Comparison of ENCODE assay signal across 9 cellular contexts in genomic region chr12:22631863-22632463, GRCh38. TPM values are rescaled to one million over a fixed set of nuclear protein-coding genes. Genes with fewer than 3 reads are reported as not detected.
DNase-seq lines count a peak whose midpoint lies in the region; ATAC-seq and TF ChIP-seq lines count a peak whose summit lies in the region.
"Had no signal": no experiment of that assay in that cellular context is flagged by ENCODE, and none has a peak within 500 bp of the region (broad histone marks: within the 10 kb centered on the region; RNA-seq: fewer than 3 reads in every experiment).

No MANE protein-coding gene starts in this region.

- POLR2A ChIA-PET in naive thymus-derived CD4-positive, alpha-beta T cell (lab: Charles Lee), result interaction anchor here (1.5 kb wide), 1 partner anchor 88 kb away, joined by 7 read pairs; the partner anchor contains the start of gene C2CD5

- H3K4ac ChIP-seq in mesendoderm (ENCODE audit: low read depth, low read length), result no peak overlapping the region
- H3K4ac ChIP-seq in neuronal stem cell (ENCODE audit: low read length), result no peak overlapping the region

- peaks cover 95% of the 10 kb centered on the region for H3K79me2 ChIP-seq in mammary epithelial cell (ENCODE audit: insufficient read depth, low read length)
- H3K79me2 ChIP-seq in mesendoderm (ENCODE audit: control insufficient read depth, insufficient read depth, low read length), result peaks cover 37% of the 10 kb centered on the region

- H3K4me3 ChIP-seq in mammary epithelial cell (replicated peaks in 1 of 3; ENCODE audit: insufficient read depth in 1 of 3, low read depth in 2 of 3, low read length in 3 of 3) (no peak overlapping the region), mesendoderm (ENCODE audit: low read length) (no peak overlapping the region), neuronal stem cell (ENCODE audit: low read length in 2 of 2) (no peak overlapping the region)
- no peak overlapping the region for H3K4me3 ChIP-seq in naive thymus-derived CD4-positive, alpha-beta T cell (ENCODE audit: low read length)

- H2BK12ac ChIP-seq in neuronal stem cell (ENCODE audit: low read length), result no peak overlapping the region

- no peak overlapping the region for H3K9ac ChIP-seq in mammary epithelial cell (ENCODE audit: insufficient read depth, low read length)
- H3K9ac ChIP-seq in mesendoderm (ENCODE audit: low read length), result no peak overlapping the region
- H3K9ac ChIP-seq in neuronal stem cell (ENCODE audit: low read depth, low read length, poor library complexity), result no peak overlapping the region

- DNase-seq in Calu3 (no peak), Kasumi-1 (lab: John Stamatoyannopoulos, UW) (peak; percentile 45 to 57), mammary epithelial cell (no peak), mesendoderm (no peak), COLO829 (ENCODE audit: low spot score) (no peak), neuronal stem cell (ENCODE audit: low spot score) (no peak)
- peak in 5 of 9 donors; percentile 25 to 41 (median 30) for DNase-seq in naive thymus-derived CD4-positive, alpha-beta T cell
- no peak for DNase-seq in activated CD4-positive, alpha-beta T cell treated with anti-CD3 and anti-CD28 coated beads for 4 hours

- H3K27ac Mint-ChIP-seq in Calu3 (ENCODE audit: unreplicated experiment), result no peak overlapping the region
- peak overlapping the region in 3 of 9 donors; percentile 4 to 26 (median 22) for H3K27ac Mint-ChIP-seq in naive thymus-derived CD4-positive, alpha-beta T cell

- H3K18ac ChIP-seq in mesendoderm (ENCODE audit: low read length) (no peak overlapping the region), neuronal stem cell (ENCODE audit: low read length) (no peak overlapping the region)

- H3K4me2 ChIP-seq in mammary epithelial cell (ENCODE audit: insufficient read depth, low read depth, low read length) (no peak overlapping the region), mesendoderm (ENCODE audit: low read length) (no peak overlapping the region), neuronal stem cell (ENCODE audit: insufficient read depth, low read length, poor library complexity, severe bottlenecking) (no peak overlapping the region)

- H4K91ac ChIP-seq in neuronal stem cell (ENCODE audit: low read depth, low read length, poor library complexity), result no peak overlapping the region

- H3K23ac ChIP-seq in mesendoderm (ENCODE audit: low read length) (no peak overlapping the region), neuronal stem cell (ENCODE audit: low read depth, low read length, poor library complexity) (no peak overlapping the region)

- H3K27ac ChIP-seq in mammary epithelial cell (ENCODE audit: insufficient read depth, low read depth, low read length) (no peak overlapping the region), mesendoderm (ENCODE audit: low read depth, low read length) (no peak overlapping the region), neuronal stem cell (replicated peaks; ENCODE audit: low read length) (no peak overlapping the region)
- H3K27ac ChIP-seq in naive thymus-derived CD4-positive, alpha-beta T cell (ENCODE audit: low read depth, low read length), result no peak overlapping the region
- H3K27ac ChIP-seq: HL-60 had no signal

- H2AK5ac ChIP-seq in mesendoderm (ENCODE audit: low read length) (no peak overlapping the region), neuronal stem cell (ENCODE audit: low read depth, low read length) (no peak overlapping the region)

- peak; percentile 63 for ATAC-seq in naive thymus-derived CD4-positive, alpha-beta T cell

- H3K36me3 ChIP-seq in mammary epithelial cell (ENCODE audit: insufficient read depth, low read length) (peaks cover 2% of the 10 kb centered on the region), mesendoderm (ENCODE audit: control insufficient read depth, insufficient read depth, low read length) (no peaks in the 10 kb centered on the region), neuronal stem cell (replicated peaks in 1 of 2; ENCODE audit: control insufficient read depth in 2 of 2, insufficient read depth in 2 of 2, low read length in 2 of 2) (peaks cover 0 to 93% of the 10 kb centered on the region in 2 donors)
- H3K36me3 ChIP-seq in naive thymus-derived CD4-positive, alpha-beta T cell (ENCODE audit: control insufficient read depth in 2 of 3, insufficient read depth in 3 of 3, low read length in 3 of 3), result peaks cover 0 to 8% (median 0%) of the 10 kb centered on the region in 3 experiments

- no peak overlapping the region for H2BK5ac ChIP-seq in mesendoderm (ENCODE audit: low read length)
- H2BK5ac ChIP-seq in neuronal stem cell (ENCODE audit: low read length), result no peak overlapping the region

- H3K56ac ChIP-seq in mesendoderm (ENCODE audit: low read length), result no peak overlapping the region

- dilution Hi-C loops in mammary epithelial cell (cut with HindIII; ENCODE audit: low sequenced_read_pairs), result no loop called here

- CTCF ChIA-PET in Calu3 (lab: Charles Lee) (no interaction called here), mammary epithelial cell (lab: Charles Lee; ENCODE audit: low non-redundant PET) (no interaction called here)
- CTCF ChIA-PET in naive thymus-derived CD4-positive, alpha-beta T cell (lab: Charles Lee), result interaction anchor here (1.0 kb wide), 2 partner anchors 103 to 105 kb away, joined by 4 to 8 read pairs; no protein-coding TSS in a partner anchor

- H3K14ac ChIP-seq in neuronal stem cell (ENCODE audit: low read length), result no peak overlapping the region

- no peak overlapping the region for H3K4me3 Mint-ChIP-seq in Calu3 (ENCODE audit: low read depth, unreplicated experiment)
- peak overlapping the region in 1 of 10 donors; percentile 10 for H3K4me3 Mint-ChIP-seq in naive thymus-derived CD4-positive, alpha-beta T cell

- H2AFZ ChIP-seq in mammary epithelial cell (ENCODE audit: low read depth, low read length) (no peak overlapping the region), neuronal stem cell (ENCODE audit: low read length) (no peak overlapping the region)

- BruUV-seq in Calu3 (replicated peaks; lab: Mats Ljungman, UMichigan), result no TSS peak
- no TSS peak for BruUV-seq in mammary epithelial cell (replicated peaks; lab: Mats Ljungman, UMichigan)

- H4K20me1 ChIP-seq in mammary epithelial cell (ENCODE audit: insufficient read depth, low read length), result no peaks in the 10 kb centered on the region

- no peak overlapping the region for H2BK15ac ChIP-seq in mesendoderm (replicated peaks; ENCODE audit: low read depth)
- H2BK15ac ChIP-seq in neuronal stem cell (ENCODE audit: low read length), result no peak overlapping the region

- H4K8ac ChIP-seq in mesendoderm (ENCODE audit: low read depth, low read length) (no peak overlapping the region), neuronal stem cell (ENCODE audit: low read depth, low read length) (no peak overlapping the region)

- H3K79me1 ChIP-seq in mesendoderm (ENCODE audit: low read length), result peaks cover 8% of the 10 kb centered on the region
- H3K79me1 ChIP-seq in neuronal stem cell (ENCODE audit: low read depth, low read length), result peaks cover 3% of the 10 kb centered on the region

- peaks cover 32% of the 10 kb centered on the region for H3K36me3 Mint-ChIP-seq in Calu3 (ENCODE audit: insufficient read depth, unreplicated experiment)
- H3K36me3 Mint-ChIP-seq in naive thymus-derived CD4-positive, alpha-beta T cell, result peaks cover under 1 to 11% (median 9%) of the 10 kb centered on the region in 5 donors

- H2BK120ac ChIP-seq in mesendoderm (ENCODE audit: low read depth, low read length), result no peak overlapping the region
- no peak overlapping the region for H2BK120ac ChIP-seq in neuronal stem cell (ENCODE audit: low read depth, low read length)

- H3K9me3 ChIP-seq in mammary epithelial cell (replicated peaks; ENCODE audit: insufficient read depth, low read length), result no peaks in the 10 kb centered on the region
- H3K9me3 ChIP-seq in naive thymus-derived CD4-positive, alpha-beta T cell (ENCODE audit: control insufficient read depth in 2 of 3, low read length in 3 of 3), result no peaks in the 10 kb centered on the region
- no peaks in the 10 kb centered on the region for H3K9me3 ChIP-seq in neuronal stem cell (replicated peaks in 1 of 2; ENCODE audit: control insufficient read depth in 2 of 2, insufficient read depth in 1 of 2, low read depth in 1 of 2, low read length in 2 of 2)

- intact Hi-C loops in Calu3 (cut with micrococcal nuclease; ENCODE audit: unreplicated experiment) (loop anchor here (1.0 kb wide), 1 partner anchor 103 kb away; no protein-coding TSS in a partner anchor), mammary epithelial cell (cut with micrococcal nuclease) (loop anchor here (1.0 kb wide), 2 partner anchors 88 to 172 kb away; partner anchors contain the start of gene C2CD5)
- intact Hi-C loops in naive thymus-derived CD4-positive, alpha-beta T cell (cut with micrococcal nuclease), result loop anchor here (1.0 to 5.0 kb wide), 5 partner anchors 8 to 940 kb away; partner anchors contain the start of gene C2CD5 (in 1 of the 2)

- H3K27me3 ChIP-seq in mammary epithelial cell (ENCODE audit: insufficient read depth, low read length) (no peaks in the 10 kb centered on the region), mesendoderm (ENCODE audit: insufficient read depth, low read length, poor library complexity) (no peaks in the 10 kb centered on the region), neuronal stem cell (ENCODE audit: control insufficient read depth in 3 of 3, insufficient read depth in 3 of 3, low read depth in 1 of 3, low read length in 3 of 3) (no peaks in the 10 kb centered on the region)
- no peaks in the 10 kb centered on the region for H3K27me3 ChIP-seq in naive thymus-derived CD4-positive, alpha-beta T cell (ENCODE audit: control insufficient read depth in 2 of 2, insufficient read depth in 2 of 2, low read length in 2 of 2)

- TF ChIP-seq CTCF in Calu3 (IDR thresholded peaks at IDR 0.05; ENCODE audit: unreplicated experiment) (peak; percentile 38), mammary epithelial cell (conservative IDR thresholded peaks at IDR 0.05 in 1 of 2, IDR thresholded peaks at IDR 0.05 in 1 of 2; ENCODE audit: extremely low read depth in 1 of 2, insufficient read depth in 1 of 2, low read depth in 1 of 2, low read length in 2 of 2) (peak; percentile 55 to 62)

- H4K5ac ChIP-seq in mesendoderm (ENCODE audit: low read length), result no peak overlapping the region

- peaks cover 21% of the 10 kb centered on the region for H3K4me1 Mint-ChIP-seq in Calu3 (ENCODE audit: low read depth, unreplicated experiment)
- peaks cover 51 to 93% (median 86%) of the 10 kb centered on the region in 7 donors for H3K4me1 Mint-ChIP-seq in naive thymus-derived CD4-positive, alpha-beta T cell

- in situ Hi-C loops in mammary epithelial cell (cut with MboI; ENCODE audit: low sequenced_read_pairs in 2 of 2), result loop anchor here (25.0 kb wide), 2 partner anchors 95 to 545 kb away; partner anchors contain the start of gene C2CD5 (in 1 of the 2)

- WGBS in mammary epithelial cell (ENCODE audit: low coverage, missing lambda C conversion rate), result 34% methylated on average over 3 of the region's 3 CpGs
- WGBS in mesendoderm (ENCODE audit: extremely low coverage, insufficient coverage, low lambda C conversion rate), result 100% methylated on average over 2 of the region's 3 CpGs
- 100% methylated on average over 1 to 2 of the region's 3 CpGs for WGBS in neuronal stem cell (ENCODE audit: extremely low coverage in 2 of 2, insufficient read length in 2 of 2, insufficient replicate concordance in 1 of 2), 2 donors

- H3K9me3 Mint-ChIP-seq in Calu3 (ENCODE audit: low read depth, unreplicated experiment), result no peaks in the 10 kb centered on the region
- H3K9me3 Mint-ChIP-seq in naive thymus-derived CD4-positive, alpha-beta T cell, result no peaks in the 10 kb centered on the region

- H3K4me1 ChIP-seq in mammary epithelial cell (ENCODE audit: insufficient read depth, low read length), result peaks cover 18% of the 10 kb centered on the region
- H3K4me1 ChIP-seq in naive thymus-derived CD4-positive, alpha-beta T cell (ENCODE audit: control insufficient read depth in 2 of 2, insufficient read depth in 2 of 2, low read length in 2 of 2), result peaks cover 25 to 27% of the 10 kb centered on the region in 2 donors
- H3K4me1 ChIP-seq in mesendoderm (ENCODE audit: control insufficient read depth, low read depth, low read length), result peaks cover 3% of the 10 kb centered on the region
- peaks cover 2 to 16% of the 10 kb centered on the region in 2 donors for H3K4me1 ChIP-seq in neuronal stem cell (ENCODE audit: control insufficient read depth in 2 of 2, insufficient read depth in 1 of 2, low read depth in 1 of 2, low read length in 2 of 2)

- H3K27me3 Mint-ChIP-seq in Calu3 (ENCODE audit: unreplicated experiment), result no peaks in the 10 kb centered on the region
- H3K27me3 Mint-ChIP-seq in naive thymus-derived CD4-positive, alpha-beta T cell, result no peaks in the 10 kb centered on the region

RNA-seq across cellular contexts. Expression of gene ETNK1, which starts 7.0 kb away (rescaled TPM):
- total RNA-seq in Calu3 (2022), result 124 and 131 TPM in 2 replicates
- total RNA-seq in mammary epithelial cell, result 10 to 100 TPM; 37.0 to 48.3 TPM
- polyA plus RNA-seq in mammary epithelial cell, result 11.4 TPM
- polyA minus RNA-seq in mammary epithelial cell, result 52.8 TPM
- 10 to 100 TPM; 43.7 to 88.6 (median 77.9) TPM for total RNA-seq in naive thymus-derived CD4-positive, alpha-beta T cell
- 10 to 100 TPM; 18.3 to 21.1 TPM for polyA plus RNA-seq in naive thymus-derived CD4-positive, alpha-beta T cell
- polyA plus RNA-seq in mesendoderm (2013, experiment 1 of 2), result 18.8 TPM
- polyA plus RNA-seq in mesendoderm (2013, experiment 2 of 2), result 17.8 TPM
- 19.1 TPM for polyA plus RNA-seq in neuronal stem cell (2013, experiment 1 of 2)
- 21.0 TPM for polyA plus RNA-seq in neuronal stem cell (2013, experiment 2 of 2)

Comparison
In these comparisons a context has a peak if more than half of its experiments do, and no peak if none do; other contexts are left out.
1. DNase-seq: peak in Kasumi-1 (2 of 2) and naive thymus-derived CD4-positive, alpha-beta T cell (5 of 9); none in Calu3 (single experiment), mammary epithelial cell (single experiment), mesendoderm (single experiment), COLO829 (single experiment), activated CD4-positive, alpha-beta T cell treated with anti-CD3 and anti-CD28 coated beads for 4 hours (0 of 2) and neuronal stem cell (single experiment).